In the genomic region with DNA sequence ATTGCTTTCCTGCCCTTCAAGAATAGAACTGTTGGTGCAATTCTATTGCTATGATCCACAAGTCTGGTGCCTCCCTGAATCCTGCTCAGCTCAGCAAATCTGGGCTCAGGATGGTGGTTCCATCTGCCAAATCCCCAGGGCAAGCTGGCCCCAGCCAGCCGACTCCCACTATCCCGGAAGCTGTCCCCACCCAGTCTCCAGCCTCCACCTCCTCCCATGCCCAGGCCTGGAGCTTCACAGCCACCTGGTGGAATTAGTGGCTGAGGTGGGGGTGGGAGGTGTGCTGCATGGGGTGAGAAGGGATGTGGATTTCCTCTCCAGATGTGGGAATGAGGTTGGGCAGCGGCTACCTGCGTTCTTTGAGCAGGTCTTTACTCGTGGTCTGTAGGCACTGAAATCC, we compare ENCODE assay signal across 19 cellular contexts.
DNase-seq lines count a peak whose midpoint lies in the region; ATAC-seq and TF ChIP-seq lines count a peak whose summit lies in the region.
"Had no signal": no experiment of that assay in that cellular context is flagged by ENCODE, and none has a peak within 500 bp of the region (broad histone marks: within the 10 kb centered on the region; RNA-seq: fewer than 3 reads in every experiment).

No MANE protein-coding gene starts in this region.

- H3K27me3 Mint-ChIP-seq in stimulated activated memory B cell treated with anti-CD40 and anti-IgM and Interleukin-4, amounts not matched to agents 10 μg/mL and 1 μg/mL and 100 μg/mL, for 72 hours, result peaks cover 59% of the 10 kb centered on the region

- H3K4me3 Mint-ChIP-seq in stimulated activated memory B cell treated with anti-CD40 and anti-IgM and Interleukin-4, amounts not matched to agents 10 μg/mL and 1 μg/mL and 100 μg/mL, for 72 hours, result no peak overlapping the region

- no peaks in the 10 kb centered on the region for H3K4me1 ChIP-seq in RWPE2 (ENCODE audit: insufficient read depth, poor library complexity, severe bottlenecking)
- no peaks in the 10 kb centered on the region for H3K4me1 ChIP-seq in gastroesophageal sphincter
- H3K4me1 ChIP-seq: Caco-2 had no signal

- DNase-seq in MG63, result peak; percentile 7
- DNase-seq in RWPE2 (ENCODE audit: low spot score), result no peak
- DNase-seq in posterior vena cava (ENCODE audit: low spot score), result peak; percentile 62
- no peak for DNase-seq in dedifferentiated amniotic fluid mesenchymal stem cell (ENCODE audit: extremely low spot score)
- DNase-seq: Caco-2, DND-41, GDM1, GM23248, KG1, NCI-H1092 treated with DMSO at 0.1 percent for 48 hours, NCI-H1694, NCI-H2107, NCI-H748 treated with DMSO at 0.1 percent for 48 hours, Peyer's patch, SIG-M5 had no signal

- H3K36me3 ChIP-seq in MG63 (no peaks in the 10 kb centered on the region), RWPE2 (ENCODE audit: low read depth) (no peaks in the 10 kb centered on the region), gastroesophageal sphincter (no peaks in the 10 kb centered on the region)
- H3K36me3 ChIP-seq: Peyer's patch had no signal

- WGBS in gastroesophageal sphincter (ENCODE audit: low coverage in 1 of 2), 2 donors, result 60% methylated on average over 1 of the region's 5 CpGs; no CpG with 5 or more reads in 1 of the 2 donors

- H3K9me3 Mint-ChIP-seq in stimulated activated memory B cell treated with anti-CD40 and anti-IgM and Interleukin-4, amounts not matched to agents 10 μg/mL and 1 μg/mL and 100 μg/mL, for 72 hours, result no peaks in the 10 kb centered on the region

- H3K27ac ChIP-seq in RWPE2 (ENCODE audit: poor library complexity, severe bottlenecking) (no peak overlapping the region), gastroesophageal sphincter (no peak overlapping the region)
- H3K27ac ChIP-seq: GM23248 had no signal

- no peak for TF ChIP-seq POLR2A in gastroesophageal sphincter (IDR thresholded peaks at IDR 0.05)

- TF ChIP-seq EP300 in gastroesophageal sphincter (IDR thresholded peaks at IDR 0.05), result no peak

- TF ChIP-seq CTCF in RWPE2 (IDR thresholded peaks at IDR 0.05; ENCODE audit: poor library complexity, severe bottlenecking), result no peak
- TF ChIP-seq CTCF in gastroesophageal sphincter (IDR thresholded peaks at IDR 0.05), result no peak

- no peaks in the 10 kb centered on the region for H3K4me1 Mint-ChIP-seq in stimulated activated memory B cell treated with anti-CD40 and anti-IgM and Interleukin-4, amounts not matched to agents 10 μg/mL and 1 μg/mL and 100 μg/mL, for 72 hours

- H3K9me3 ChIP-seq in MG63 (no peaks in the 10 kb centered on the region), RWPE2 (ENCODE audit: severe bottlenecking) (no peaks in the 10 kb centered on the region), gastroesophageal sphincter (peaks cover 0 to 7% (median 0%) of the 10 kb centered on the region in 3 donors)
- H3K9me3 ChIP-seq: Caco-2, Peyer's patch had no signal

- H3K4me3 ChIP-seq in MG63 (no peak overlapping the region), RWPE2 (ENCODE audit: severe bottlenecking) (no peak overlapping the region), gastroesophageal sphincter (no peak overlapping the region)
- H3K4me3 ChIP-seq: GM23248, Peyer's patch had no signal

- intact Hi-C loops in posterior vena cava (cut with DNase I), result no loop called here

- H3K27me3 ChIP-seq in MG63, result no peaks in the 10 kb centered on the region
- H3K27me3 ChIP-seq in RWPE2 (ENCODE audit: insufficient read depth, poor library complexity, severe bottlenecking), result no peaks in the 10 kb centered on the region
- peaks cover 5% of the 10 kb centered on the region for H3K27me3 ChIP-seq in gastroesophageal sphincter
- H3K27me3 ChIP-seq: Peyer's patch had no signal

- no peak overlapping the region for H3K27ac Mint-ChIP-seq in stimulated activated memory B cell treated with anti-CD40 and anti-IgM and Interleukin-4, amounts not matched to agents 10 μg/mL and 1 μg/mL and 100 μg/mL, for 72 hours

- ATAC-seq in RWPE2 (ENCODE audit: low read depth), result peak; percentile 14; the same call in 1 of the 3 replicates
- peak; percentile 31 for ATAC-seq in gastroesophageal sphincter
- no peak for ATAC-seq in HG02642 (IDR thresholded peaks at IDR 0.05; ENCODE audit: poor library complexity, unreplicated experiment)
- ATAC-seq in stimulated activated memory B cell treated with anti-CD40 and anti-IgM and Interleukin-4, amounts not matched to agents 10 μg/mL and 1 μg/mL and 100 μg/mL, for 72 hours, result no peak
- ATAC-seq in HG02610 (IDR thresholded peaks at IDR 0.05; ENCODE audit: unreplicated experiment), result no peak

- no peaks in the 10 kb centered on the region for H3K36me3 Mint-ChIP-seq in stimulated activated memory B cell treated with anti-CD40 and anti-IgM and Interleukin-4, amounts not matched to agents 10 μg/mL and 1 μg/mL and 100 μg/mL, for 72 hours

Comparison
In these comparisons a context has a peak if more than half of its experiments do, and no peak if none do; other contexts are left out.
1. DNase-seq: peak in MG63 (single experiment) and posterior vena cava (single experiment); none in RWPE2 (single experiment) and dedifferentiated amniotic fluid mesenchymal stem cell (single experiment).
2. ATAC-seq: peak in RWPE2 (single experiment) and gastroesophageal sphincter (single experiment); none in HG02642 (single experiment), stimulated activated memory B cell treated with anti-CD40 and anti-IgM and Interleukin-4, amounts not matched to agents 10 μg/mL and 1 μg/mL and 100 μg/mL, for 72 hours (single experiment) and HG02610 (single experiment).